In genomic region chr4:7307391-7308099, GRCh38 we compare ENCODE assay signal across 1 cellular context.
TF ChIP-seq lines count a peak whose summit lies in the region.

No MANE protein-coding gene starts in this region.

TF ChIP-seq in H1, 55 proteins besides CTCF, POLR2A, EP300 and RAD21 (continued from another document):
- TF ChIP-seq, protein P1, sequence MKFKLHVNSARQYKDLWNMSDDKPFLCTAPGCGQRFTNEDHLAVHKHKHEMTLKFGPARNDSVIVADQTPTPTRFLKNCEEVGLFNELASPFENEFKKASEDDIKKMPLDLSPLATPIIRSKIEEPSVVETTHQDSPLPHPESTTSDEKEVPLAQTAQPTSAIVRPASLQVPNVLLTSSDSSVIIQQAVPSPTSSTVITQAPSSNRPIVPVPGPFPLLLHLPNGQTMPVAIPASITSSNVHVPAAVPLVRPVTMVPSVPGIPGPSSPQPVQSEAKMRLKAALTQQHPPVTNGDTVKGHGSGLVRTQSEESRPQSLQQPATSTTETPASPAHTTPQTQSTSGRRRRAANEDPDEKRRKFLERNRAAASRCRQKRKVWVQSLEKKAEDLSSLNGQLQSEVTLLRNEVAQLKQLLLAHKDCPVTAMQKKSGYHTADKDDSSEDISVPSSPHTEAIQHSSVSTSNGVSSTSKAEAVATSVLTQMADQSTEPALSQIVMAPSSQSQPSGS (IDR thresholded peaks at IDR 0.05; ENCODE audit: low read length), result no peak
- TF ChIP-seq PHF8 (conservative IDR thresholded peaks at IDR 0.05; ENCODE audit: low read depth, low read length) (no peak), MAFK (IDR thresholded peaks at IDR 0.05; ENCODE audit: low read depth, low read length) (no peak), JUN (IDR thresholded peaks at IDR 0.05; ENCODE audit: low read depth, low read length) (no peak), TAF1 (IDR thresholded peaks at IDR 0.05; ENCODE audit: low read depth, low read length) (no peak), SAP30 (IDR thresholded peaks at IDR 0.05; ENCODE audit: insufficient read depth, insufficient replicate concordance, low read length) (no peak), TAF7 (optimal IDR thresholded peaks at IDR 0.05; ENCODE audit: borderline replicate concordance, low read depth, low read length) (no peak), HDAC2 (IDR thresholded peaks at IDR 0.05; ENCODE audit: borderline replicate concordance in 1 of 2, low read depth in 2 of 2, low read length in 2 of 2) (no peak), EGR1 (IDR thresholded peaks at IDR 0.05; ENCODE audit: borderline replicate concordance, low read depth, low read length) (no peak), HDAC6 (IDR thresholded peaks at IDR 0.05; ENCODE audit: low read depth, low read length) (no peak), RXRA (IDR thresholded peaks at IDR 0.05; ENCODE audit: insufficient read depth, low read depth, low read length) (no peak), ZNF274 (IDR thresholded peaks at IDR 0.05; ENCODE audit: borderline replicate concordance, extremely low read depth, low read length) (no peak), SRF (IDR thresholded peaks at IDR 0.05; ENCODE audit: low read depth, low read length) (no peak), RNF2 (IDR thresholded peaks at IDR 0.05; ENCODE audit: borderline replicate concordance, low read depth, low read length, missing control alignments, poor library complexity, severe bottlenecking) (no peak)
- TF ChIP-seq, protein P2, sequence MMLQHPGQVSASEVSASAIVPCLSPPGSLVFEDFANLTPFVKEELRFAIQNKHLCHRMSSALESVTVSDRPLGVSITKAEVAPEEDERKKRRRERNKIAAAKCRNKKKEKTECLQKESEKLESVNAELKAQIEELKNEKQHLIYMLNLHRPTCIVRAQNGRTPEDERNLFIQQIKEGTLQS (IDR thresholded peaks at IDR 0.05; ENCODE audit: insufficient read depth, low read depth, low read length), result no peak
- TF ChIP-seq, protein P3, sequence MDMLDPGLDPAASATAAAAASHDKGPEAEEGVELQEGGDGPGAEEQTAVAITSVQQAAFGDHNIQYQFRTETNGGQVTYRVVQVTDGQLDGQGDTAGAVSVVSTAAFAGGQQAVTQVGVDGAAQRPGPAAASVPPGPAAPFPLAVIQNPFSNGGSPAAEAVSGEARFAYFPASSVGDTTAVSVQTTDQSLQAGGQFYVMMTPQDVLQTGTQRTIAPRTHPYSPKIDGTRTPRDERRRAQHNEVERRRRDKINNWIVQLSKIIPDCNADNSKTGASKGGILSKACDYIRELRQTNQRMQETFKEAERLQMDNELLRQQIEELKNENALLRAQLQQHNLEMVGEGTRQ (IDR thresholded peaks at IDR 0.05; ENCODE audit: low read length), result no peak
